In the genomic region with DNA sequence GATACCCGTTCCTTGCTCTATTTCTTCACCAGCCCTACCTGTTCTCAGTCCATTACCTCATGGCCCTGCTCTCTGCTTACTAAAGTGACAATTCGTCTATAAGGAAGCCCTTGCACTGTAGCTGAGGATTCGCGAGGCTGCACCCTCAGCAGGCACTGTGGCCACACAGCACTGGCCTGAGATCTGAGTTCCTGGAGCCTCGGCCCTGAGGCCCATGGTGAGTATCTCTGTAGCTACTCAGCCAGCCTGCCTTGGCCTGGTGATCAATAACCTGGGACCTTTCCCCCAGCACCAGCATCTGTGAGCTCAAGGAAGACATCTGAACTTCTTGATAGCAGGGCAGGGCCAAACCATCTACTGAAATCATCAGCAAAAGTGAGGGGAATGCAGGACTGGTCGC, we compare ENCODE assay signal across 1 cellular context.
TF ChIP-seq lines count a peak whose summit lies in the region.

No MANE protein-coding gene starts in this region.

TF ChIP-seq in GM23338, 12 proteins besides CTCF, POLR2A, EP300 and RAD21 (continued from another document):
- TF ChIP-seq ZNF462 (CRISPR knock-in tag; IDR thresholded peaks at IDR 0.05) (no peak), JUNB (IDR thresholded peaks at IDR 0.05; ENCODE audit: unreplicated experiment) (no peak), POLR2AphosphoS5 (IDR thresholded peaks at IDR 0.05; ENCODE audit: low read depth) (no peak), ZNF331 (CRISPR knock-in tag; IDR thresholded peaks at IDR 0.05; ENCODE audit: low read depth) (no peak), CREB1 (CRISPR knock-in tag; IDR thresholded peaks at IDR 0.05; ENCODE audit: low read depth) (no peak), STAT1 (IDR thresholded peaks at IDR 0.05; ENCODE audit: unreplicated experiment) (no peak), ETS1 (IDR thresholded peaks at IDR 0.05) (no peak)
- TF ChIP-seq, protein P1, sequence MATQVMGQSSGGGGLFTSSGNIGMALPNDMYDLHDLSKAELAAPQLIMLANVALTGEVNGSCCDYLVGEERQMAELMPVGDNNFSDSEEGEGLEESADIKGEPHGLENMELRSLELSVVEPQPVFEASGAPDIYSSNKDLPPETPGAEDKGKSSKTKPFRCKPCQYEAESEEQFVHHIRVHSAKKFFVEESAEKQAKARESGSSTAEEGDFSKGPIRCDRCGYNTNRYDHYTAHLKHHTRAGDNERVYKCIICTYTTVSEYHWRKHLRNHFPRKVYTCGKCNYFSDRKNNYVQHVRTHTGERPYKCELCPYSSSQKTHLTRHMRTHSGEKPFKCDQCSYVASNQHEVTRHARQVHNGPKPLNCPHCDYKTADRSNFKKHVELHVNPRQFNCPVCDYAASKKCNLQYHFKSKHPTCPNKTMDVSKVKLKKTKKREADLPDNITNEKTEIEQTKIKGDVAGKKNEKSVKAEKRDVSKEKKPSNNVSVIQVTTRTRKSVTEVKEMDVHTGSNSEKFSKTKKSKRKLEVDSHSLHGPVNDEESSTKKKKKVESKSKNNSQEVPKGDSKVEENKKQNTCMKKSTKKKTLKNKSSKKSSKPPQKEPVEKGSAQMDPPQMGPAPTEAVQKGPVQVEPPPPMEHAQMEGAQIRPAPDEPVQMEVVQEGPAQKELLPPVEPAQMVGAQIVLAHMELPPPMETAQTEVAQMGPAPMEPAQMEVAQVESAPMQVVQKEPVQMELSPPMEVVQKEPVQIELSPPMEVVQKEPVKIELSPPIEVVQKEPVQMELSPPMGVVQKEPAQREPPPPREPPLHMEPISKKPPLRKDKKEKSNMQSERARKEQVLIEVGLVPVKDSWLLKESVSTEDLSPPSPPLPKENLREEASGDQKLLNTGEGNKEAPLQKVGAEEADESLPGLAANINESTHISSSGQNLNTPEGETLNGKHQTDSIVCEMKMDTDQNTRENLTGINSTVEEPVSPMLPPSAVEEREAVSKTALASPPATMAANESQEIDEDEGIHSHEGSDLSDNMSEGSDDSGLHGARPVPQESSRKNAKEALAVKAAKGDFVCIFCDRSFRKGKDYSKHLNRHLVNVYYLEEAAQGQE (IDR thresholded peaks at IDR 0.05; ENCODE audit: unreplicated experiment): no peak
